Comparison of ENCODE assay signal across 22 cellular contexts in genomic region chr10:93173867-93174845, GRCh38.
DNase-seq lines count a peak whose midpoint lies in the region; ATAC-seq, FAIRE-seq and TF ChIP-seq lines count a peak whose summit lies in the region.
"Had no signal": no experiment of that assay in that cellular context is flagged by ENCODE, and none has a peak within 500 bp of the region (broad histone marks: within the 10 kb centered on the region; RNA-seq: fewer than 3 reads in every experiment).

No MANE protein-coding gene starts in this region.

- CTCF ChIA-PET in A549 (lab: Yijun Ruan, JAX): no interaction called here

- H3K9me3 ChIP-seq in A549 (peaks cover 18% of the 10 kb centered on the region; the same call in 2 of the 3 replicates), right lobe of liver (no peaks in the 10 kb centered on the region)

- no peak for TF ChIP-seq RAD21 in A549 (conservative IDR thresholded peaks at IDR 0.05 in 1 of 2, IDR thresholded peaks at IDR 0.05 in 1 of 2)

- TF ChIP-seq EP300 in A549 (IDR thresholded peaks at IDR 0.05): no peak

- H3K4me3 ChIP-seq in A549 (no peak overlapping the region), epithelial cell of esophagus (ENCODE audit: low read length) (no peak overlapping the region), right lobe of liver (peak overlapping the region in 2 of 3 donors; percentile 3 to 12)

- H3K27ac ChIP-seq in A549 (no peak overlapping the region), right lobe of liver (peak overlapping the region in 2 of 3 donors; percentile 71 to 74)
- H3K27ac ChIP-seq: 22Rv1 had no signal

- H3K4me1 ChIP-seq in A549 (peaks cover 10% of the 10 kb centered on the region; the same call in 2 of the 3 replicates), right lobe of liver (peaks cover 0 to 35% (median 14%) of the 10 kb centered on the region in 4 donors)

- ATAC-seq in A549 (no peak; a peak in 1 of 6 replicates), right lobe of liver (peak; percentile 90 to 92 (median 91)), GM21526 (IDR thresholded peaks at IDR 0.05; ENCODE audit: low FRiP score, unreplicated experiment) (no peak)

- FAIRE-seq in A549 (lab: Jason Lieb, UNC): no peak

- peak overlapping the region; percentile 27; the same call in 2 of the 3 replicates for H3K4me2 ChIP-seq in A549

- TF ChIP-seq POLR2A in A549 (IDR thresholded peaks at IDR 0.05; ENCODE audit: low read length) (no peak), right lobe of liver (IDR thresholded peaks at IDR 0.05) (no peak)

- no peaks in the 10 kb centered on the region for H3K36me3 ChIP-seq in right lobe of liver

- TF ChIP-seq CTCF in A549 (IDR thresholded peaks at IDR 0.05) (no peak), epithelial cell of esophagus (IDR thresholded peaks at IDR 0.05; ENCODE audit: insufficient read depth, low read depth, low read length, missing control alignments) (no peak), right lobe of liver (IDR thresholded peaks at IDR 0.05) (no peak)

- H3K27me3 ChIP-seq in right lobe of liver: no peaks in the 10 kb centered on the region

- DNase-seq in A549 (ENCODE audit: low read depth in 1 of 2, low spot score in 1 of 2) (no peak), epithelial cell of esophagus (ENCODE audit: low read depth) (peak; percentile 15), right lobe of liver (peak in 1 of 3 donors; percentile 60), renal cortical epithelial cell (ENCODE audit: low read depth) (peak; percentile 46), UCSD-AML1 (lab: John Stamatoyannopoulos, UW; ENCODE audit: unreplicated experiment) (no peak), NOMO-1 (lab: John Stamatoyannopoulos, UW; ENCODE audit: unreplicated experiment in 2 of 2) (no peak), DMS 273 (lab: John Stamatoyannopoulos, UW; ENCODE audit: unreplicated experiment) (no peak)
- DNase-seq: CD4-positive, CD25-positive, alpha-beta regulatory T cell; COR-L47; GDM1; H9; IMR-90; NCI-H1417; NCI-H187; NCI-H2107; NCI-H510A; NCI-H748 treated with DMSO at 0.1 percent for 48 hours; OCI-M1; RPMI8226; SHP77 treated with DMSO at 0.1 percent for 48 hours had no signal

- 61% methylated on average over 12 of the region's 12 CpGs for WGBS in A549 (ENCODE audit: missing lambda C conversion rate)
- WGBS in right lobe of liver (ENCODE audit: insufficient coverage, low coverage, low lambda C conversion rate, missing lambda C conversion rate): 25% methylated on average over 12 of the region's 12 CpGs

- POLR2A ChIA-PET in A549 (lab: Yijun Ruan, JAX): no interaction called here

- intact Hi-C loops in right lobe of liver (cut with DNase I): loop anchor here in 1 of 2 donors (10.0 kb wide), 1 partner anchor 51 kb away; no protein-coding TSS in a partner anchor

TF ChIP-seq in A549, 52 proteins besides CTCF, POLR2A, EP300 and RAD21:
- TF ChIP-seq JUNB (IDR thresholded peaks at IDR 0.05): no peak
- TF ChIP-seq FOXS1 (CRISPR knock-in tag; IDR thresholded peaks at IDR 0.05): no peak
- TF ChIP-seq E2F6 (IDR thresholded peaks at IDR 0.05; ENCODE audit: borderline replicate concordance, low read depth): no peak
- no peak for TF ChIP-seq FOSL2 (IDR thresholded peaks at IDR 0.05)
- TF ChIP-seq FOSL2 (CRISPR knock-in tag; IDR thresholded peaks at IDR 0.05): no peak
- TF ChIP-seq EHMT2 (IDR thresholded peaks at IDR 0.05; ENCODE audit: low read depth): no peak
- TF ChIP-seq ESRRA (IDR thresholded peaks at IDR 0.05; ENCODE audit: borderline replicate concordance, low read length): no peak
- TF ChIP-seq ZFP36 (IDR thresholded peaks at IDR 0.05; ENCODE audit: borderline replicate concordance, partially characterized antibody): no peak
- no peak for TF ChIP-seq NFE2L2 (conservative IDR thresholded peaks at IDR 0.05; ENCODE audit: low read length)
- no peak for TF ChIP-seq JUN (IDR thresholded peaks at IDR 0.05)
- no peak for TF ChIP-seq ELK1 (IDR thresholded peaks at IDR 0.05; ENCODE audit: low read depth, low read length)

Comparison
In these comparisons a context has a peak if more than half of its experiments do, and no peak if none do; other contexts are left out.
1. ATAC-seq: peak in right lobe of liver (4 of 4); none in A549 (0 of 2) and GM21526 (single experiment).
2. DNase-seq: peak in epithelial cell of esophagus (single experiment) and renal cortical epithelial cell (single experiment); none in A549 (0 of 2), UCSD-AML1 (single experiment), NOMO-1 (0 of 2) and DMS 273 (single experiment).
3. H3K27ac ChIP-seq: peak in right lobe of liver (2 of 3); none in A549 (0 of 2).
4. H3K4me3 ChIP-seq: peak in right lobe of liver (2 of 3); none in A549 (single experiment) and epithelial cell of esophagus (single experiment).